Comparison of ENCODE assay signal across 26 cellular contexts in the genomic region with DNA sequence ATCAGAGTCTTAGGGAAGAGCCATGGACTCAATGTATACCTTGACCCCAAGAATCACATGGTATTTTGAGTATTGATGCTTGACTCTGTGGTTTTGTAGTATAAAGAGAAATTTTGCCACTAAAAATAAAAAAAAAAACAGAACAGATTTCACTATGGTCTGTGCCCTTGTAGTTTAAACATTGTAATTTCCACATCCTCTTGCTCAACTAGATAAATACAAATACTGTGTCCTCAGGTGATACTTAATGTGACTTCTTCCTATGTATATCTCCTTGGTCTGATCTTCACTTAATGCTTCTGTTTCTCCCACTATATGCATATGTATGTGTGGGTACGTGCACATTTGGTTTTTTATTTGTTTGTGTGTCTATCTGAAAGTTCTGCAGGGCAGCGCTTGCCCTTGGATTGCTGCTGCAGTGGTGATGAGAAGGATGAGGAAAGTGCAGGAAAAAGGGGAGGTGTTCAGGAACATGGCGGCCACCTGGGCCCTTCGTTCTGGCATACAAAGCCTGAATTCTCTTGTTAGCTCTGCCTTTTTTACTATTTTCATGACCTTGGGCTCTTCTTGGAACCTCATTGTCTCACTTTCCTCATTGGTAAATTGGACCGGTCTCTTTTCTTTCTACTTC.
"Had no signal": no experiment of that assay in that cellular context is flagged by ENCODE, and none has a peak within 500 bp of the region (broad histone marks: within the 10 kb centered on the region; RNA-seq: fewer than 3 reads in every experiment).

No MANE protein-coding gene starts in this region.

- H3K4me3 Mint-ChIP-seq: activated CD8-positive, alpha-beta T cell treated with anti-CD3 and anti-CD28 coated beads for 36 hours; activated naive CD8-positive, alpha-beta T cell treated with anti-CD3 and anti-CD28 coated beads, Interleukin-2, amount 50 U/mL, for 24 hours; central memory CD8-positive, alpha-beta T cell; T-helper 1 cell treated with Interleukin-12 subunit alpha and Interleukin-12 subunit beta and Interleukin-4 antibody, amounts not matched to agents 30 μg/mL and 1 μg/mL, for 36 hours; WTC11 had no signal

- H3K27me3 ChIP-seq: ascending aorta, body of pancreas had no signal

- H3K9me3 Mint-ChIP-seq: activated naive CD4-positive, alpha-beta T cell treated with anti-CD3 and anti-CD28 coated beads, Interleukin-2, amount 50 U/mL, for 72 hours; activated naive CD8-positive, alpha-beta T cell treated with anti-CD3 and anti-CD28 coated beads, Interleukin-2, amount 50 U/mL, for 24 hours; central memory CD8-positive, alpha-beta T cell; T-helper 1 cell treated with Interleukin-12 subunit alpha and Interleukin-12 subunit beta and Interleukin-4 antibody, amounts not matched to agents 30 μg/mL and 1 μg/mL, for 36 hours; WTC11 had no signal

- H3K4me1 ChIP-seq: ascending aorta, body of pancreas had no signal

- H3K9me3 ChIP-seq: ascending aorta, body of pancreas had no signal

- H3K27ac Mint-ChIP-seq: activated CD8-positive, alpha-beta T cell treated with anti-CD3 and anti-CD28 coated beads for 36 hours; activated naive CD4-positive, alpha-beta T cell treated with anti-CD3 and anti-CD28 coated beads, Interleukin-2, amount 50 U/mL, for 72 hours; activated naive CD8-positive, alpha-beta T cell treated with anti-CD3 and anti-CD28 coated beads, Interleukin-2, amount 50 U/mL, for 24 hours; T-helper 1 cell treated with Interleukin-12 subunit alpha and Interleukin-12 subunit beta and Interleukin-4 antibody, amounts not matched to agents 30 μg/mL and 1 μg/mL, for 36 hours; WTC11 had no signal

- H3K36me3 ChIP-seq: ascending aorta had no signal

- H3K4me3 ChIP-seq: ascending aorta, body of pancreas, K562 had no signal

- H3K27ac ChIP-seq: ascending aorta, body of pancreas had no signal

- DNase-seq: activated CD4-positive, CD25-positive, alpha-beta regulatory T cell treated with anti-CD3 and anti-CD28 coated beads, Interleukin-2, amount 50 U/mL, for 72 hours; activated CD8-positive, alpha-beta memory T cell treated with anti-CD3 and anti-CD28 coated beads, Interleukin-2, amount 50 U/mL, for 4 hours; activated CD8-positive, alpha-beta T cell treated with anti-CD3 and anti-CD28 coated beads for 36 hours; activated naive CD8-positive, alpha-beta T cell treated with anti-CD3 and anti-CD28 coated beads, Interleukin-2, amount 50 U/mL, for 24 hours; amniotic stem cell; body of pancreas; Karpas-422; MM.1S; NCI-H1105; NCI-H1436; NCI-H1694 treated with DMSO at 0.1 percent for 48 hours; NCI-H2029 treated with DMSO at 0.1 percent for 48 hours; NCI-H345; NCI-H510A; NCI-H526 treated with DMSO at 0.1 percent for 48 hours; NK-92 treated with Interleukin-12 subunit alpha and Interleukin-12 subunit beta, amount 100 ng/mL, for 24 hours; OCI-M1; RPMI8226; T-helper 9 cell had no signal

- H3K27me3 Mint-ChIP-seq: activated CD8-positive, alpha-beta T cell treated with anti-CD3 and anti-CD28 coated beads for 36 hours had no signal

- ATAC-seq: activated CD8-positive, alpha-beta T cell treated with anti-CD3 and anti-CD28 coated beads for 36 hours; activated naive CD4-positive, alpha-beta T cell treated with anti-CD3 and anti-CD28 coated beads, Interleukin-2, amount 50 U/mL, for 72 hours; activated naive CD8-positive, alpha-beta T cell treated with anti-CD3 and anti-CD28 coated beads, Interleukin-2, amount 50 U/mL, for 24 hours; body of pancreas; K562; Panc1; WTC11 had no signal

- H3K36me3 Mint-ChIP-seq: activated naive CD4-positive, alpha-beta T cell treated with anti-CD3 and anti-CD28 coated beads, Interleukin-2, amount 50 U/mL, for 72 hours; WTC11 had no signal
